In the genomic region with DNA sequence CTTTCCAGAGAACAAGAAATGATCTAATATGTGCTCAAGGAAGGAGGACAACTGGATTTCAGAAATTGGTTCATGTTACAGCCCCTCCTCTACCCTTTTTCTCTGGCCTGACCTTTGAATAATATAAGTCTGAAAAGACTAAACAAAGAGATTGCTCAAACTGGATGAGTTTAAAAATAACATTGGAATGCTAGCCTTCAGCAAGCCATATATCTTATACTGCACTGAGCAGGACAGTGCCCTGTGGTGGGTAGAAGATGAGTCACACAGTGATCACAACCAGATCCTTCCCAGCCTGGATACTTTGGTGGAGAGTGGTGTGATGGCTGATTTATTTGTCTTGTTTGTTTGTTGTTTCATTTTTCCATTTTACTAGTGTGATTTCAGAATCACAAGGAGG, we compare ENCODE assay signal across 10 cellular contexts. TPM values are rescaled to one million over a fixed set of nuclear protein-coding genes. Genes with fewer than 3 reads are reported as not detected.
DNase-seq lines count a peak whose midpoint lies in the region; ATAC-seq and TF ChIP-seq lines count a peak whose summit lies in the region.
"Had no signal": no experiment of that assay in that cellular context is flagged by ENCODE, and none has a peak within 500 bp of the region (broad histone marks: within the 10 kb centered on the region; RNA-seq: fewer than 3 reads in every experiment).

No MANE protein-coding gene starts in this region.

- H3K4me3 Mint-ChIP-seq in natural killer cell = no peak overlapping the region

- no peaks in the 10 kb centered on the region for H3K4me1 ChIP-seq in HCT116 (ENCODE audit: control insufficient read depth in 1 of 2, insufficient read depth in 2 of 2, low read length in 2 of 2)
- peaks cover 14% of the 10 kb centered on the region for H3K4me1 ChIP-seq in suprapubic skin

- H3K4me3 ChIP-seq in HCT116 (replicated peaks in 1 of 2; ENCODE audit: low read depth in 1 of 2, low read length in 2 of 2) = no peak overlapping the region
- no peak overlapping the region for H3K4me3 ChIP-seq in suprapubic skin

- TF ChIP-seq POLR2A in HCT116 (IDR thresholded peaks at IDR 0.05; ENCODE audit: borderline replicate concordance, extremely low read depth, insufficient read depth, insufficient read length) (no peak), suprapubic skin (IDR thresholded peaks at IDR 0.05) (no peak)

- no peak overlapping the region for H2AFZ ChIP-seq in HCT116 (ENCODE audit: low read depth, low read length, poor library complexity, severe bottlenecking)

- no peaks in the 10 kb centered on the region for H4K20me1 ChIP-seq in HCT116 (ENCODE audit: insufficient read depth)

- no TSS peak for BruUV-seq in HCT116 (replicated peaks; lab: Mats Ljungman, UMichigan)

- no peaks in the 10 kb centered on the region for H3K36me3 Mint-ChIP-seq in natural killer cell

- no peaks in the 10 kb centered on the region for H3K9me2 ChIP-seq in HCT116 (ENCODE audit: insufficient read depth)

- intact Hi-C loops in HCT116 (cut with micrococcal nuclease) = no loop called here
- intact Hi-C loops in natural killer cell (cut with micrococcal nuclease) = no loop called here

- CTCF ChIA-PET in HCT116 (lab: Charles Lee) = no interaction called here

- ATAC-seq in HCT116 = peak; percentile 49; the same call in 1 of the 2 replicates
- ATAC-seq in natural killer cell = no peak
- ATAC-seq: left lobe of liver had no signal

- no peak for TF ChIP-seq RAD21 in HCT116 (IDR thresholded peaks at IDR 0.05; ENCODE audit: low read depth)

- no peaks in the 10 kb centered on the region for H3K9me3 Mint-ChIP-seq in natural killer cell

- TF ChIP-seq CTCF in HCT116 (IDR thresholded peaks at IDR 0.05 in 2 of 3, conservative IDR thresholded peaks at IDR 0.05 in 1 of 3; ENCODE audit: borderline replicate concordance in 1 of 3, insufficient read depth in 1 of 3, low read depth in 2 of 3, low read length in 2 of 3) (no peak), suprapubic skin (IDR thresholded peaks at IDR 0.05) (no peak), natural killer cell (IDR thresholded peaks at IDR 0.05) (no peak)

- POLR2A ChIA-PET in HCT116 (lab: Charles Lee) = no interaction called here

- no peak overlapping the region for H3K9ac ChIP-seq in HCT116 (ENCODE audit: low read length)

- H3K4me2 ChIP-seq in HCT116 (ENCODE audit: low read length) = no peak overlapping the region

- H3K9me3 ChIP-seq in HCT116 (ENCODE audit: control insufficient read depth in 1 of 2, insufficient read depth in 1 of 2, low read depth in 1 of 2, low read length in 2 of 2) (no peaks in the 10 kb centered on the region), suprapubic skin (no peaks in the 10 kb centered on the region)

- TF ChIP-seq EP300 in suprapubic skin (IDR thresholded peaks at IDR 0.05) = no peak

- H3K79me2 ChIP-seq in HCT116 (ENCODE audit: insufficient read depth, low read length) = no peaks in the 10 kb centered on the region

- no peaks in the 10 kb centered on the region for H3K36me3 ChIP-seq in HCT116 (ENCODE audit: control insufficient read depth in 1 of 2, insufficient read depth in 2 of 2, low read length in 2 of 2)
- no peaks in the 10 kb centered on the region for H3K36me3 ChIP-seq in suprapubic skin

- H3K27ac ChIP-seq in HCT116 (ENCODE audit: low read depth, low read length) = no peak overlapping the region
- peak overlapping the region; percentile 57 for H3K27ac ChIP-seq in suprapubic skin

- DNase-seq in HCT116 (ENCODE audit: low read depth, low spot score) (no peak), amniotic epithelial cell (ENCODE audit: low read depth) (peak; percentile 97), islet precursor cell (peak; percentile 79), suprapubic skin (ENCODE audit: low spot score in 2 of 2) (no peak), natural killer cell (no peak), NCI-H2227 (lab: John Stamatoyannopoulos, UW; ENCODE audit: unreplicated experiment) (no peak), GDM1 (lab: John Stamatoyannopoulos, UW) (no peak)
- no peak for DNase-seq in stimulated activated CD4-positive, alpha-beta T cell treated with anti-CD3 and anti-CD28 coated beads, Interleukin-2, amount 100 ng/mL, for 24 hours
- DNase-seq: NCI-H187 had no signal

- RAD21 ChIA-PET in HCT116 (lab: Charles Lee; ENCODE audit: low non-redundant PET in 1 of 2, low total read pairs in 2 of 2, uncharacterized antibody in 2 of 2, unreplicated experiment in 2 of 2) = no interaction called here

- no peaks in the 10 kb centered on the region for H3K4me1 Mint-ChIP-seq in natural killer cell

- H3K27me3 Mint-ChIP-seq in natural killer cell (ENCODE audit: low read depth in 2 of 2) = peaks cover 0 to 4% of the 10 kb centered on the region in 2 donors

- H3K27ac Mint-ChIP-seq in natural killer cell = no peak overlapping the region

- H3K27me3 ChIP-seq in HCT116 (ENCODE audit: insufficient read depth, low read length) (0 out of 2 replicates have a peak, but pooled peaks cover 4% of the 10 kb centered on the region), suprapubic skin (no peaks in the 10 kb centered on the region)

TF ChIP-seq in HCT116, 20 proteins besides CTCF, POLR2A, EP300 and RAD21:
- TF ChIP-seq, protein P1, sequence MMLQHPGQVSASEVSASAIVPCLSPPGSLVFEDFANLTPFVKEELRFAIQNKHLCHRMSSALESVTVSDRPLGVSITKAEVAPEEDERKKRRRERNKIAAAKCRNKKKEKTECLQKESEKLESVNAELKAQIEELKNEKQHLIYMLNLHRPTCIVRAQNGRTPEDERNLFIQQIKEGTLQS (IDR thresholded peaks at IDR 0.05) = no peak
- TF ChIP-seq ZFX (IDR thresholded peaks at IDR 0.05) = no peak
- no peak for TF ChIP-seq POLR2AphosphoS5 (IDR thresholded peaks at IDR 0.05; ENCODE audit: low read depth, low read length)
- TF ChIP-seq SRF (IDR thresholded peaks at IDR 0.05; ENCODE audit: low read depth) = no peak
- TF ChIP-seq, protein P2, sequence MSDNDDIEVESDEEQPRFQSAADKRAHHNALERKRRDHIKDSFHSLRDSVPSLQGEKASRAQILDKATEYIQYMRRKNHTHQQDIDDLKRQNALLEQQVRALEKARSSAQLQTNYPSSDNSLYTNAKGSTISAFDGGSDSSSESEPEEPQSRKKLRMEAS (IDR thresholded peaks at IDR 0.05) = no peak

RNA-seq across cellular contexts. Expression of a gene that starts 13.2 kb away (rescaled TPM):
- total RNA-seq in HCT116 (2021; ENCODE audit: unreplicated experiment) (0.34 TPM), suprapubic skin (1 to 10 TPM in 3 of 4 donors, under 1 TPM in 1; 0.30 to 2.5 (median 1.9) TPM), natural killer cell (not detected)
- polyA plus RNA-seq in HCT116 (2012) = 0.17 and 0.20 TPM in 2 replicates

Comparison
In these comparisons a context has a peak if more than half of its experiments do, and no peak if none do; other contexts are left out.
1. DNase-seq: peak in amniotic epithelial cell (single experiment) and islet precursor cell (single experiment); none in HCT116 (single experiment), suprapubic skin (0 of 2), stimulated activated CD4-positive, alpha-beta T cell treated with anti-CD3 and anti-CD28 coated beads, Interleukin-2, amount 100 ng/mL, for 24 hours (0 of 2), natural killer cell (single experiment), NCI-H2227 (single experiment) and GDM1 (single experiment).